1 cellular context compared by ENCODE assay signal in the genomic region with DNA sequence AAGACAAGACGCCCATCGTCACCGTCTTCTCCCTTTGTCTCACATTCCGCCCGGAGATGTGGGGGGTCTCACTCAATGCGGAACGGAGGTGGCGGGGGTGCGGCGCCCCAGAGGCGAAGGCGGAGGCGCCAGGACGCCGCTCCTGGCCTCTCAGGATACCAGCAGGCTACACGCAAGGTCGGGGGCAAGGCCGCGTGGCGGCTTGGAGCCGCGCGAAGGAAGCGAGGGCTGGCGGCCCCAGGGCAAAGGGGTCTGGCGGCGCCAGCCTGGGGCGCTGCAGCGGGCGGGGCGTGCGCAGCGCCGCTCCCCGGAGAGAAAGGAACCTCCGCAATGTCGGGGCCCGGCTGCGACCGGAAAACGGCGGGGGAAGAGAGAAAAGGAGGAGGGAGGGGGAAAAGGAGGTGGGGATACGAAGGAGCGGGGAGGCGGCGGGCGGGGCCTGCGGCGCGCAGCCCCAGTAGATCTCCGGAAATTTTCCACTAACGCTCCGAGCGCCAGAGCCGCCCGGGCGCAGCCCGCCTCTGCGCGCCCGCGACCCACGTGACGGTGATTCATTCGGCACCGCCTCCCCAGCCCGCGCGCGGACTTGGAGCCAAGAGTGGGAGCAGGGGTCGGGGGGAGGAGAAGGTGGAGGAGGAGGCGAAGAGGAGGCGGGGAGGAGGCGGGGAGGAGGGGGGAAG.
A peak's percentile ranks its signal among the peaks of the same experiment; 100 is the strongest.
TF ChIP-seq lines count a peak whose summit lies in the region.

No MANE protein-coding gene starts in this region.

TF ChIP-seq in HepG2, 621 proteins besides CTCF, POLR2A, EP300 and RAD21 (continued from another document and continues in another):
- no peak for TF ChIP-seq MIXL1 (CRISPR knock-in tag; IDR thresholded peaks at IDR 0.05)
- no peak for TF ChIP-seq HMGA1 (CRISPR knock-in tag; conservative IDR thresholded peaks at IDR 0.05)
- TF ChIP-seq ZNF841 (CRISPR knock-in tag; IDR thresholded peaks at IDR 0.05; ENCODE audit: borderline replicate concordance) = peak; percentile 24; the same call in 1 of the 2 replicates
- 0 out of 2 replicates have a peak, but pooled peaks have one; percentile 33 for TF ChIP-seq HNRNPL (IDR thresholded peaks at IDR 0.05; ENCODE audit: low read depth, low read length)
- 0 out of 2 replicates have a peak, but pooled peaks have one; percentile 46 for TF ChIP-seq ZNF816 (CRISPR knock-in tag; IDR thresholded peaks at IDR 0.05; ENCODE audit: borderline replicate concordance)
- TF ChIP-seq, protein P1, sequence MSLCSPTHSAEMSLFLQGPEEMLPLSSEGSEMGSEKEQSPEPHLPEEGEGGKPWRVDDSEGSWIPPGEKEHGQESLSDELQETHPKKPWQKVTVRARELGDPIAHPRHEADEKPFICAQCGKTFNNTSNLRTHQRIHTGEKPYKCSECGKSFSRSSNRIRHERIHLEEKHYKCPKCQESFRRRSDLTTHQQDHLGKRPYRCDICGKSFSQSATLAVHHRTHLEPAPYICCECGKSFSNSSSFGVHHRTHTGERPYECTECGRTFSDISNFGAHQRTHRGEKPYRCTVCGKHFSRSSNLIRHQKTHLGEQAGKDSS (CRISPR knock-in tag; IDR thresholded peaks at IDR 0.05; ENCODE audit: borderline replicate concordance, low read depth) = no peak; the same call in 1 of the 2 replicates
- TF ChIP-seq, protein P2, sequence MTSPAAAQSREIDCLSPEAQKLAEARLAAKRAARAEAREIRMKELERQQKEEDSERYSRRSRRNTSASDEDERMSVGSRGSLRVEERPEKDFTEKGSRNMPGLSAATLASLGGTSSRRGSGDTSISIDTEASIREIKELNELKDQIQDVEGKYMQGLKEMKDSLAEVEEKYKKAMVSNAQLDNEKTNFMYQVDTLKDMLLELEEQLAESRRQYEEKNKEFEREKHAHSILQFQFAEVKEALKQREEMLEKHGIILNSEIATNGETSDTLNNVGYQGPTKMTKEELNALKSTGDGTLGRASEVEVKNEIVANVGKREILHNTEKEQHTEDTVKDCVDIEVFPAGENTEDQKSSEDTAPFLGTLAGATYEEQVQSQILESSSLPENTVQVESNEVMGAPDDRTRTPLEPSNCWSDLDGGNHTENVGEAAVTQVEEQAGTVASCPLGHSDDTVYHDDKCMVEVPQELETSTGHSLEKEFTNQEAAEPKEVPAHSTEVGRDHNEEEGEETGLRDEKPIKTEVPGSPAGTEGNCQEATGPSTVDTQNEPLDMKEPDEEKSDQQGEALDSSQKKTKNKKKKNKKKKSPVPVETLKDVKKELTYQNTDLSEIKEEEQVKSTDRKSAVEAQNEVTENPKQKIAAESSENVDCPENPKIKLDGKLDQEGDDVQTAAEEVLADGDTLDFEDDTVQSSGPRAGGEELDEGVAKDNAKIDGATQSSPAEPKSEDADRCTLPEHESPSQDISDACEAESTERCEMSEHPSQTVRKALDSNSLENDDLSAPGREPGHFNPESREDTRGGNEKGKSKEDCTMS (CRISPR knock-in tag; conservative IDR thresholded peaks at IDR 0.05) = no peak
- peak; percentile 22; the same call in 1 of the 2 replicates for TF ChIP-seq ZNF776 (CRISPR knock-in tag; IDR thresholded peaks at IDR 0.05)
- peak; percentile 30 for TF ChIP-seq ZNF274 (CRISPR knock-in tag; IDR thresholded peaks at IDR 0.05)
- no peak for TF ChIP-seq SETDB1 (CRISPR knock-in tag; IDR thresholded peaks at IDR 0.05; ENCODE audit: borderline replicate concordance)
- TF ChIP-seq RBAK (CRISPR knock-in tag; IDR thresholded peaks at IDR 0.05) = no peak
- TF ChIP-seq NFYB (CRISPR knock-in tag; IDR thresholded peaks at IDR 0.05) = no peak
- peak; percentile 72; the same call in 1 of the 2 replicates for TF ChIP-seq BRD4 (CRISPR knock-in tag; IDR thresholded peaks at IDR 0.05)
- 0 out of 2 replicates have a peak, but pooled peaks have one; percentile 36 for TF ChIP-seq ZNF335 (CRISPR knock-in tag; IDR thresholded peaks at IDR 0.05)
- TF ChIP-seq ASH2L (IDR thresholded peaks at IDR 0.05; ENCODE audit: insufficient read length, low read depth, low read length) = peak; percentile 87
- TF ChIP-seq ZNF496 (CRISPR knock-in tag; IDR thresholded peaks at IDR 0.05; ENCODE audit: insufficient replicate concordance) = no peak
- TF ChIP-seq GTF3A (CRISPR knock-in tag; conservative IDR thresholded peaks at IDR 0.05) = no peak; the same call in 1 of the 2 replicates
- TF ChIP-seq SNRNP70 (IDR thresholded peaks at IDR 0.05; ENCODE audit: low read depth, low read length) = no peak
- TF ChIP-seq, protein P3, sequence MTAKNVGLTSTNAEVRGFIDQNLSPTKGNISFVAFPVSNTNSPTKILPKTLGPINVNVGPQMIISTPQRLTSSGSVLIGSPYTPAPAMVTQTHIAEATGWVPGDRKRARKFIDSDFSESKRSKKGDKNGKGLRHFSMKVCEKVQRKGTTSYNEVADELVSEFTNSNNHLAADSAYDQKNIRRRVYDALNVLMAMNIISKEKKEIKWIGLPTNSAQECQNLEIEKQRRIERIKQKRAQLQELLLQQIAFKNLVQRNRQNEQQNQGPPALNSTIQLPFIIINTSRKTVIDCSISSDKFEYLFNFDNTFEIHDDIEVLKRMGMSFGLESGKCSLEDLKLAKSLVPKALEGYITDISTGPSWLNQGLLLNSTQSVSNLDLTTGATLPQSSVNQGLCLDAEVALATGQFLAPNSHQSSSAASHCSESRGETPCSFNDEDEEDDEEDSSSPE (CRISPR knock-in tag; IDR thresholded peaks at IDR 0.05) = peak; percentile 83
- TF ChIP-seq, protein P4, sequence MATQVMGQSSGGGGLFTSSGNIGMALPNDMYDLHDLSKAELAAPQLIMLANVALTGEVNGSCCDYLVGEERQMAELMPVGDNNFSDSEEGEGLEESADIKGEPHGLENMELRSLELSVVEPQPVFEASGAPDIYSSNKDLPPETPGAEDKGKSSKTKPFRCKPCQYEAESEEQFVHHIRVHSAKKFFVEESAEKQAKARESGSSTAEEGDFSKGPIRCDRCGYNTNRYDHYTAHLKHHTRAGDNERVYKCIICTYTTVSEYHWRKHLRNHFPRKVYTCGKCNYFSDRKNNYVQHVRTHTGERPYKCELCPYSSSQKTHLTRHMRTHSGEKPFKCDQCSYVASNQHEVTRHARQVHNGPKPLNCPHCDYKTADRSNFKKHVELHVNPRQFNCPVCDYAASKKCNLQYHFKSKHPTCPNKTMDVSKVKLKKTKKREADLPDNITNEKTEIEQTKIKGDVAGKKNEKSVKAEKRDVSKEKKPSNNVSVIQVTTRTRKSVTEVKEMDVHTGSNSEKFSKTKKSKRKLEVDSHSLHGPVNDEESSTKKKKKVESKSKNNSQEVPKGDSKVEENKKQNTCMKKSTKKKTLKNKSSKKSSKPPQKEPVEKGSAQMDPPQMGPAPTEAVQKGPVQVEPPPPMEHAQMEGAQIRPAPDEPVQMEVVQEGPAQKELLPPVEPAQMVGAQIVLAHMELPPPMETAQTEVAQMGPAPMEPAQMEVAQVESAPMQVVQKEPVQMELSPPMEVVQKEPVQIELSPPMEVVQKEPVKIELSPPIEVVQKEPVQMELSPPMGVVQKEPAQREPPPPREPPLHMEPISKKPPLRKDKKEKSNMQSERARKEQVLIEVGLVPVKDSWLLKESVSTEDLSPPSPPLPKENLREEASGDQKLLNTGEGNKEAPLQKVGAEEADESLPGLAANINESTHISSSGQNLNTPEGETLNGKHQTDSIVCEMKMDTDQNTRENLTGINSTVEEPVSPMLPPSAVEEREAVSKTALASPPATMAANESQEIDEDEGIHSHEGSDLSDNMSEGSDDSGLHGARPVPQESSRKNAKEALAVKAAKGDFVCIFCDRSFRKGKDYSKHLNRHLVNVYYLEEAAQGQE (IDR thresholded peaks at IDR 0.05; ENCODE audit: borderline replicate concordance in 1 of 2, low read depth in 1 of 2, low read length in 2 of 2) = peak in 1 of 2 experiments; percentile 19; a peak in 1 of 4 replicates
- peak; percentile 81; the same call in 1 of the 2 replicates for TF ChIP-seq ZNF343 (CRISPR knock-in tag; IDR thresholded peaks at IDR 0.05)
- no peak; the same call in 1 of the 2 replicates for TF ChIP-seq KLF11 (CRISPR knock-in tag; IDR thresholded peaks at IDR 0.05)
- TF ChIP-seq, protein P5, sequence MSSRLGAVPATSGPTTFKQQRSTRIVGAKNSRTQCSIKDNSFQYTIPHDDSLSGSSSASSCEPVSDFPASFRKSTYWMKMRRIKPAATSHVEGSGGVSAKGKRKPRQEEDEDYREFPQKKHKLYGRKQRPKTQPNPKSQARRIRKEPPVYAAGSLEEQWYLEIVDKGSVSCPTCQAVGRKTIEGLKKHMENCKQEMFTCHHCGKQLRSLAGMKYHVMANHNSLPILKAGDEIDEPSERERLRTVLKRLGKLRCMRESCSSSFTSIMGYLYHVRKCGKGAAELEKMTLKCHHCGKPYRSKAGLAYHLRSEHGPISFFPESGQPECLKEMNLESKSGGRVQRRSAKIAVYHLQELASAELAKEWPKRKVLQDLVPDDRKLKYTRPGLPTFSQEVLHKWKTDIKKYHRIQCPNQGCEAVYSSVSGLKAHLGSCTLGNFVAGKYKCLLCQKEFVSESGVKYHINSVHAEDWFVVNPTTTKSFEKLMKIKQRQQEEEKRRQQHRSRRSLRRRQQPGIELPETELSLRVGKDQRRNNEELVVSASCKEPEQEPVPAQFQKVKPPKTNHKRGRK (CRISPR knock-in tag; IDR thresholded peaks at IDR 0.05) = no peak
- TF ChIP-seq ADNP (CRISPR knock-in tag; IDR thresholded peaks at IDR 0.05) = no peak
- TF ChIP-seq, protein P6, sequence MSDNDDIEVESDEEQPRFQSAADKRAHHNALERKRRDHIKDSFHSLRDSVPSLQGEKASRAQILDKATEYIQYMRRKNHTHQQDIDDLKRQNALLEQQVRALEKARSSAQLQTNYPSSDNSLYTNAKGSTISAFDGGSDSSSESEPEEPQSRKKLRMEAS (IDR thresholded peaks at IDR 0.05) = peak; percentile 96
- 0 out of 2 replicates have a peak, but pooled peaks have one; percentile 33 for TF ChIP-seq ESRRA (CRISPR knock-in tag; IDR thresholded peaks at IDR 0.05; ENCODE audit: low read depth)
- TF ChIP-seq HDAC6 (IDR thresholded peaks at IDR 0.05; ENCODE audit: low read depth, low read length) = no peak
- TF ChIP-seq, protein P7, sequence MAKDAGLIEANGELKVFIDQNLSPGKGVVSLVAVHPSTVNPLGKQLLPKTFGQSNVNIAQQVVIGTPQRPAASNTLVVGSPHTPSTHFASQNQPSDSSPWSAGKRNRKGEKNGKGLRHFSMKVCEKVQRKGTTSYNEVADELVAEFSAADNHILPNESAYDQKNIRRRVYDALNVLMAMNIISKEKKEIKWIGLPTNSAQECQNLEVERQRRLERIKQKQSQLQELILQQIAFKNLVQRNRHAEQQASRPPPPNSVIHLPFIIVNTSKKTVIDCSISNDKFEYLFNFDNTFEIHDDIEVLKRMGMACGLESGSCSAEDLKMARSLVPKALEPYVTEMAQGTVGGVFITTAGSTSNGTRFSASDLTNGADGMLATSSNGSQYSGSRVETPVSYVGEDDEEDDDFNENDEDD (CRISPR knock-in tag; IDR thresholded peaks at IDR 0.05; ENCODE audit: borderline replicate concordance) = peak; percentile 73; the same call in 1 of the 2 replicates
- TF ChIP-seq, protein P8, sequence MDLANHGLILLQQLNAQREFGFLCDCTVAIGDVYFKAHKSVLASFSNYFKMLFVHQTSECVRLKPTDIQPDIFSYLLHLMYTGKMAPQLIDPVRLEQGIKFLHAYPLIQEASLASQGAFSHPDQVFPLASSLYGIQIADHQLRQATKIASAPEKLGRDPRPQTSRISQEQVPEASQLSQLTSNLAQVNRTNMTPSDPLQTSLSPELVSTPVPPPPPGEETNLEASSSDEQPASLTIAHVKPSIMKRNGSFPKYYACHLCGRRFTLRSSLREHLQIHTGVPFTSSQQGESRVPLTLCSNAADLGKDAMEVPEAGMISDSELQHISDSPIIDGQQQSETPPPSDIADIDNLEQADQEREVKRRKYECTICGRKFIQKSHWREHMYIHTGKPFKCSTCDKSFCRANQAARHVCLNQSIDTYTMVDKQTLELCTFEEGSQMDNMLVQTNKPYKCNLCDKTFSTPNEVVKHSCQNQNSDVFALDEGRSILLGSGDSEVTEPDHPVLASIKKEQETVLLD (CRISPR knock-in tag; IDR thresholded peaks at IDR 0.05; ENCODE audit: low read depth) = peak; percentile 81; the same call in 1 of the 2 replicates
- TF ChIP-seq MAFK (conservative IDR thresholded peaks at IDR 0.05 in 1 of 2, IDR thresholded peaks at IDR 0.05 in 1 of 2; ENCODE audit: low read length in 2 of 2) = no peak
- TF ChIP-seq, protein P9, sequence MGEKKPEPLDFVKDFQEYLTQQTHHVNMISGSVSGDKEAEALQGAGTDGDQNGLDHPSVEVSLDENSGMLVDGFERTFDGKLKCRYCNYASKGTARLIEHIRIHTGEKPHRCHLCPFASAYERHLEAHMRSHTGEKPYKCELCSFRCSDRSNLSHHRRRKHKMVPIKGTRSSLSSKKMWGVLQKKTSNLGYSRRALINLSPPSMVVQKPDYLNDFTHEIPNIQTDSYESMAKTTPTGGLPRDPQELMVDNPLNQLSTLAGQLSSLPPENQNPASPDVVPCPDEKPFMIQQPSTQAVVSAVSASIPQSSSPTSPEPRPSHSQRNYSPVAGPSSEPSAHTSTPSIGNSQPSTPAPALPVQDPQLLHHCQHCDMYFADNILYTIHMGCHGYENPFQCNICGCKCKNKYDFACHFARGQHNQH (CRISPR knock-in tag; IDR thresholded peaks at IDR 0.05) = peak; percentile 57
- TF ChIP-seq, protein P10, sequence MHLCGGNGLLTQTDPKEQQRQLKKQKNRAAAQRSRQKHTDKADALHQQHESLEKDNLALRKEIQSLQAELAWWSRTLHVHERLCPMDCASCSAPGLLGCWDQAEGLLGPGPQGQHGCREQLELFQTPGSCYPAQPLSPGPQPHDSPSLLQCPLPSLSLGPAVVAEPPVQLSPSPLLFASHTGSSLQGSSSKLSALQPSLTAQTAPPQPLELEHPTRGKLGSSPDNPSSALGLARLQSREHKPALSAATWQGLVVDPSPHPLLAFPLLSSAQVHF (CRISPR knock-in tag; IDR thresholded peaks at IDR 0.05) = peak; percentile 78; the same call in 1 of the 2 replicates
- no peak for TF ChIP-seq CHCHD3 (CRISPR knock-in tag; IDR thresholded peaks at IDR 0.05)
